Comparison of ENCODE assay signal across 19 cellular contexts in the genomic region with DNA sequence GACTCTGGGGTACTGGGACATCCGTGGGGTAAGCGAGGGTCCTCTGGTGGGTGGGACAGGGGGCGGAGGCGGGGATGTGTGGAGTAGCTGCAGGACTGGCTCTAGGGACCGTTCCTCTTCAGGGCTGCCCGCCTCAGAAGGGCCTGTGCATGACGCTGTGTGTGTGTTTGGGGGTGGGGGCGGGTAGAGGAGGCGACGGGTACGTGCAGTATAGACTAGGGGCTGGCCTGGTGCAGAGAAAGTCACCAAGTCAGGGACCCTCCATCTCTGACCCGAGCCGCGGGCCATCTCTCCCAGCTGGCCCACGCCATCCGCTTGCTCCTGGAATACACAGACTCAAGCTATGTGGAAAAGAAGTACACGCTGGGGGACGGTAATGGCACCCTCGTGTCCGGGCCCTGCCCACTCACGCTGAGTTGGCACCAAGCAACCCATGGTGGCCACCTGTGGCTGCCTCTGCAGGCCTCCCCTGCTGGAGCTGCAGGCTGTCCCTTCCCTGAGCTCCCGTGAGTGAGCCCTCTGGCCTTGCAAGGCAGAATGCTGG. TPM values are rescaled to one million over a fixed set of nuclear protein-coding genes. Genes with fewer than 3 reads are reported as not detected.
DNase-seq lines count a peak whose midpoint lies in the region; ATAC-seq and TF ChIP-seq lines count a peak whose summit lies in the region.
"Had no signal": no experiment of that assay in that cellular context is flagged by ENCODE, and none has a peak within 500 bp of the region (broad histone marks: within the 10 kb centered on the region; RNA-seq: fewer than 3 reads in every experiment).

No MANE protein-coding gene starts in this region.

- intact Hi-C loops in activated CD8-positive, alpha-beta T cell treated with anti-CD3 and anti-CD28 coated beads for 36 hours (cut with micrococcal nuclease), result no loop called here
- intact Hi-C loops in upper lobe of right lung (cut with DNase I), result no loop called here

- H3K27ac ChIP-seq in muscle layer of colon (ENCODE audit: low read depth, low read length), result no peak overlapping the region
- H3K27ac ChIP-seq in upper lobe of right lung, result no peak overlapping the region
- H3K27ac ChIP-seq: RWPE1 had no signal

- H3K9me3 ChIP-seq in muscle layer of colon (ENCODE audit: low read length) (no peaks in the 10 kb centered on the region), upper lobe of right lung (no peaks in the 10 kb centered on the region)

- CTCF ChIA-PET in activated CD8-positive, alpha-beta T cell treated with anti-CD3 and anti-CD28 coated beads for 36 hours (lab: Charles Lee), result no interaction called here
- CTCF ChIA-PET in activated CD8-positive, alpha-beta T cell treated with anti-CD3 and anti-CD28 coated beads, Interleukin-2, amount 10 ng/mL, durations not matched to agents 7 days and 5 days (lab: Charles Lee), result no interaction called here

- no peaks in the 10 kb centered on the region for H3K36me3 ChIP-seq in muscle layer of colon (ENCODE audit: insufficient read depth, low read length)
- no peaks in the 10 kb centered on the region for H3K36me3 ChIP-seq in upper lobe of right lung

- H3K4me3 Mint-ChIP-seq in activated CD8-positive, alpha-beta T cell treated with anti-CD3 and anti-CD28 coated beads for 36 hours, result no peak overlapping the region
- no peak overlapping the region for H3K4me3 Mint-ChIP-seq in activated CD8-positive, alpha-beta T cell treated with anti-CD3 and anti-CD28 coated beads, Interleukin-2, amount 10 ng/mL, durations not matched to agents 7 days and 5 days
- no peak overlapping the region for H3K4me3 Mint-ChIP-seq in T-helper 2 cell treated with Interferon-gamma antibody and Interleukin-4, amounts not matched to agents 5 μg/mL and 100 μg/mL, for 36 hours
- H3K4me3 Mint-ChIP-seq: activated naive CD8-positive, alpha-beta T cell treated with anti-CD3 and anti-CD28 coated beads, Interleukin-2, amount 10 ng/mL, durations not matched to agents 7 days and 5 days had no signal

- H3K27me3 ChIP-seq in muscle layer of colon (ENCODE audit: control insufficient read depth in 1 of 2, insufficient read depth in 2 of 2, low read length in 2 of 2) (no peaks in the 10 kb centered on the region), upper lobe of right lung (no peaks in the 10 kb centered on the region)

- peaks cover 6% of the 10 kb centered on the region for H3K27me3 Mint-ChIP-seq in activated CD8-positive, alpha-beta T cell treated with anti-CD3 and anti-CD28 coated beads for 36 hours
- H3K27me3 Mint-ChIP-seq in activated CD8-positive, alpha-beta T cell treated with anti-CD3 and anti-CD28 coated beads, Interleukin-2, amount 10 ng/mL, durations not matched to agents 7 days and 5 days (ENCODE audit: low read depth), result peaks cover 13% of the 10 kb centered on the region
- no peaks in the 10 kb centered on the region for H3K27me3 Mint-ChIP-seq in T-helper 2 cell treated with Interferon-gamma antibody and Interleukin-4, amounts not matched to agents 5 μg/mL and 100 μg/mL, for 36 hours (ENCODE audit: low read depth)
- H3K27me3 Mint-ChIP-seq: activated naive CD8-positive, alpha-beta T cell treated with anti-CD3 and anti-CD28 coated beads, Interleukin-2, amount 10 ng/mL, durations not matched to agents 7 days and 5 days had no signal

- H3K4me3 ChIP-seq in fibroblast of mammary gland (ENCODE audit: control insufficient read depth, low read depth, low read length) (peak overlapping the region; percentile 26), muscle layer of colon (ENCODE audit: low read depth in 1 of 2, low read length in 2 of 2) (peak overlapping the region; percentile 27 to 56), upper lobe of right lung (peak overlapping the region; percentile 38)
- H3K4me3 ChIP-seq: K562 had no signal

- no peak overlapping the region for H3K27ac Mint-ChIP-seq in activated CD8-positive, alpha-beta T cell treated with anti-CD3 and anti-CD28 coated beads for 36 hours
- no peak overlapping the region for H3K27ac Mint-ChIP-seq in activated CD8-positive, alpha-beta T cell treated with anti-CD3 and anti-CD28 coated beads, Interleukin-2, amount 10 ng/mL, durations not matched to agents 7 days and 5 days
- no peak overlapping the region for H3K27ac Mint-ChIP-seq in T-helper 2 cell treated with Interferon-gamma antibody and Interleukin-4, amounts not matched to agents 5 μg/mL and 100 μg/mL, for 36 hours
- H3K27ac Mint-ChIP-seq: activated naive CD8-positive, alpha-beta T cell treated with anti-CD3 and anti-CD28 coated beads, Interleukin-2, amount 10 ng/mL, durations not matched to agents 7 days and 5 days had no signal

- no peak for TF ChIP-seq CTCF in activated CD8-positive, alpha-beta T cell treated with anti-CD3 and anti-CD28 coated beads for 36 hours (IDR thresholded peaks at IDR 0.05)
- TF ChIP-seq CTCF in fibroblast of mammary gland (conservative IDR thresholded peaks at IDR 0.05; ENCODE audit: control insufficient read depth, insufficient read depth, low read depth, low read length), result no peak
- no peak for TF ChIP-seq CTCF in upper lobe of right lung (IDR thresholded peaks at IDR 0.05)

- ATAC-seq in activated CD8-positive, alpha-beta T cell treated with anti-CD3 and anti-CD28 coated beads for 36 hours, result peak; percentile 39
- no peak for ATAC-seq in activated CD8-positive, alpha-beta T cell treated with anti-CD3 and anti-CD28 coated beads, Interleukin-2, amount 10 ng/mL, durations not matched to agents 7 days and 5 days
- ATAC-seq in upper lobe of right lung (peak; percentile 35), HG02840 (IDR thresholded peaks at IDR 0.05; ENCODE audit: low FRiP score, unreplicated experiment) (no peak)
- ATAC-seq: K562 had no signal

- no peak overlapping the region for H3K9ac ChIP-seq in muscle layer of colon (ENCODE audit: low read length)

- DNase-seq in activated CD8-positive, alpha-beta T cell treated with anti-CD3 and anti-CD28 coated beads for 36 hours, result no peak
- DNase-seq in activated CD8-positive, alpha-beta T cell treated with anti-CD3 and anti-CD28 coated beads, Interleukin-2, amount 10 ng/mL, durations not matched to agents 7 days and 5 days, result no peak
- DNase-seq in fibroblast of mammary gland (ENCODE audit: low read depth) (no peak), upper lobe of right lung (no peak), T-helper 9 cell (no peak)
- DNase-seq in T-helper 2 cell treated with Interferon-gamma antibody and Interleukin-4, amounts not matched to agents 5 μg/mL and 100 μg/mL, for 36 hours (ENCODE audit: low spot score), result no peak
- DNase-seq: activated CD8-positive, alpha-beta memory T cell treated with anti-CD3 and anti-CD28 coated beads, Interleukin-2, amount 50 U/mL, for 4 hours; activated naive CD8-positive, alpha-beta T cell treated with anti-CD3 and anti-CD28 coated beads, Interleukin-2, amount 10 ng/mL, durations not matched to agents 7 days and 5 days; DMS79; mammary epithelial cell; NCI-H1694; NCI-H69; trophoblast cell had no signal

- peaks cover 7% of the 10 kb centered on the region for H3K36me3 Mint-ChIP-seq in activated CD8-positive, alpha-beta T cell treated with anti-CD3 and anti-CD28 coated beads for 36 hours (ENCODE audit: low read depth)
- peaks cover 4% of the 10 kb centered on the region for H3K36me3 Mint-ChIP-seq in activated CD8-positive, alpha-beta T cell treated with anti-CD3 and anti-CD28 coated beads, Interleukin-2, amount 10 ng/mL, durations not matched to agents 7 days and 5 days (ENCODE audit: low read depth)
- H3K36me3 Mint-ChIP-seq in T-helper 2 cell treated with Interferon-gamma antibody and Interleukin-4, amounts not matched to agents 5 μg/mL and 100 μg/mL, for 36 hours (ENCODE audit: low read depth), result peaks cover 4% of the 10 kb centered on the region
- H3K36me3 Mint-ChIP-seq: activated naive CD8-positive, alpha-beta T cell treated with anti-CD3 and anti-CD28 coated beads, Interleukin-2, amount 10 ng/mL, durations not matched to agents 7 days and 5 days had no signal

- H3K4me1 ChIP-seq in muscle layer of colon (ENCODE audit: insufficient read depth, low read length) (no peaks in the 10 kb centered on the region), upper lobe of right lung (no peaks in the 10 kb centered on the region)

- peaks cover 1% of the 10 kb centered on the region for H3K4me1 Mint-ChIP-seq in activated CD8-positive, alpha-beta T cell treated with anti-CD3 and anti-CD28 coated beads for 36 hours (ENCODE audit: low read depth)
- H3K4me1 Mint-ChIP-seq in activated CD8-positive, alpha-beta T cell treated with anti-CD3 and anti-CD28 coated beads, Interleukin-2, amount 10 ng/mL, durations not matched to agents 7 days and 5 days (ENCODE audit: low read depth), result peaks cover 2% of the 10 kb centered on the region
- H3K4me1 Mint-ChIP-seq in T-helper 2 cell treated with Interferon-gamma antibody and Interleukin-4, amounts not matched to agents 5 μg/mL and 100 μg/mL, for 36 hours (ENCODE audit: low read depth), result no peaks in the 10 kb centered on the region
- H3K4me1 Mint-ChIP-seq: activated naive CD8-positive, alpha-beta T cell treated with anti-CD3 and anti-CD28 coated beads, Interleukin-2, amount 10 ng/mL, durations not matched to agents 7 days and 5 days had no signal

- H3K9me3 Mint-ChIP-seq in activated CD8-positive, alpha-beta T cell treated with anti-CD3 and anti-CD28 coated beads for 36 hours, result peaks cover 13% of the 10 kb centered on the region
- H3K9me3 Mint-ChIP-seq in activated CD8-positive, alpha-beta T cell treated with anti-CD3 and anti-CD28 coated beads, Interleukin-2, amount 10 ng/mL, durations not matched to agents 7 days and 5 days (ENCODE audit: insufficient read depth), result peaks cover 7% of the 10 kb centered on the region
- H3K9me3 Mint-ChIP-seq in T-helper 2 cell treated with Interferon-gamma antibody and Interleukin-4, amounts not matched to agents 5 μg/mL and 100 μg/mL, for 36 hours, result peaks cover 14% of the 10 kb centered on the region

- POLR2A ChIA-PET in activated CD8-positive, alpha-beta T cell treated with anti-CD3 and anti-CD28 coated beads for 36 hours (lab: Charles Lee), result interaction anchor here (0.6 to 1.1 kb wide), 2 partner anchors 12 to 25 kb away, joined by 3 to 5 read pairs; no protein-coding TSS in a partner anchor
- POLR2A ChIA-PET in activated CD8-positive, alpha-beta T cell treated with anti-CD3 and anti-CD28 coated beads, Interleukin-2, amount 10 ng/mL, durations not matched to agents 7 days and 5 days (lab: Charles Lee), result no interaction called here

RNA-seq across cellular contexts. Expression of gene GSTM5, which starts 0.3 kb away (rescaled TPM):
- under 1 TPM; 0.49 to 0.50 TPM for total RNA-seq in activated CD8-positive, alpha-beta T cell treated with anti-CD3 and anti-CD28 coated beads for 36 hours
- total RNA-seq in activated CD8-positive, alpha-beta T cell treated with anti-CD3 and anti-CD28 coated beads, Interleukin-2, amount 10 ng/mL, durations not matched to agents 7 days and 5 days, result under 1 TPM in 1 of 2 experiments, not detected in 1; 0.05 TPM
- 18.1 TPM for total RNA-seq in upper lobe of right lung
- total RNA-seq: activated naive CD8-positive, alpha-beta T cell treated with anti-CD3 and anti-CD28 coated beads, Interleukin-2, amount 10 ng/mL, durations not matched to agents 7 days and 5 days; dermis microvascular lymphatic vessel endothelial cell; K562; mammary epithelial cell had no signal

RNA-seq across cellular contexts. Expression of gene GSTM1, which starts 24.8 kb away (rescaled TPM):
- total RNA-seq in activated CD8-positive, alpha-beta T cell treated with anti-CD3 and anti-CD28 coated beads for 36 hours, result 10 to 100 TPM; 47.9 to 49.6 TPM
- total RNA-seq in activated CD8-positive, alpha-beta T cell treated with anti-CD3 and anti-CD28 coated beads, Interleukin-2, amount 10 ng/mL, durations not matched to agents 7 days and 5 days, result 10 to 100 TPM; 30.2 to 31.5 TPM
- total RNA-seq in upper lobe of right lung, result not detected
- total RNA-seq: A172; activated naive CD8-positive, alpha-beta T cell treated with anti-CD3 and anti-CD28 coated beads, Interleukin-2, amount 10 ng/mL, durations not matched to agents 7 days and 5 days; dermis microvascular lymphatic vessel endothelial cell; K562 had no signal

RNA-seq across cellular contexts. Expression of gene GSTM3, which starts 28.4 kb away (rescaled TPM):
- total RNA-seq in activated CD8-positive, alpha-beta T cell treated with anti-CD3 and anti-CD28 coated beads for 36 hours, result 10 to 100 TPM; 40.8 to 42.0 TPM
- 1 to 10 TPM; 5.8 to 7.6 TPM for total RNA-seq in activated CD8-positive, alpha-beta T cell treated with anti-CD3 and anti-CD28 coated beads, Interleukin-2, amount 10 ng/mL, durations not matched to agents 7 days and 5 days
- 29.7 TPM for total RNA-seq in upper lobe of right lung

RNA-seq across cellular contexts. Expression of gene GSTM2, which starts 44.5 kb away (rescaled TPM):
- total RNA-seq in activated CD8-positive, alpha-beta T cell treated with anti-CD3 and anti-CD28 coated beads for 36 hours, result 10 to 100 TPM; 13.6 to 16.2 TPM
- total RNA-seq in activated CD8-positive, alpha-beta T cell treated with anti-CD3 and anti-CD28 coated beads, Interleukin-2, amount 10 ng/mL, durations not matched to agents 7 days and 5 days, result 10 to 100 TPM; 18.2 to 19.3 TPM
- total RNA-seq in upper lobe of right lung, result 37.3 TPM

RNA-seq across cellular contexts. Expression of gene EPS8L3, which starts 51.3 kb away (rescaled TPM):
- total RNA-seq in activated CD8-positive, alpha-beta T cell treated with anti-CD3 and anti-CD28 coated beads for 36 hours, result not detected
- total RNA-seq in activated CD8-positive, alpha-beta T cell treated with anti-CD3 and anti-CD28 coated beads, Interleukin-2, amount 10 ng/mL, durations not matched to agents 7 days and 5 days, result not detected
- not detected for total RNA-seq in upper lobe of right lung
- total RNA-seq: A172; activated naive CD8-positive, alpha-beta T cell treated with anti-CD3 and anti-CD28 coated beads, Interleukin-2, amount 10 ng/mL, durations not matched to agents 7 days and 5 days; dermis microvascular lymphatic vessel endothelial cell; mammary epithelial cell had no signal

Comparison
In these comparisons a context has a peak if more than half of its experiments do, and no peak if none do; other contexts are left out.
1. ATAC-seq: peak in activated CD8-positive, alpha-beta T cell treated with anti-CD3 and anti-CD28 coated beads for 36 hours (single experiment) and upper lobe of right lung (single experiment); none in activated CD8-positive, alpha-beta T cell treated with anti-CD3 and anti-CD28 coated beads, Interleukin-2, amount 10 ng/mL, durations not matched to agents 7 days and 5 days (single experiment) and HG02840 (single experiment).
2. RNA of gene GSTM5, which starts 0.3 kb away (total RNA-seq): 18.1 TPM in upper lobe of right lung (single experiment); 0.49 to 0.50 TPM in activated CD8-positive, alpha-beta T cell treated with anti-CD3 and anti-CD28 coated beads for 36 hours and 0.05 TPM in activated CD8-positive, alpha-beta T cell treated with anti-CD3 and anti-CD28 coated beads, Interleukin-2, amount 10 ng/mL, durations not matched to agents 7 days and 5 days; every median in the first group is over 10 times any median in the second.
3. RNA of gene GSTM1, which starts 24.8 kb away (total RNA-seq): 47.9 to 49.6 TPM in activated CD8-positive, alpha-beta T cell treated with anti-CD3 and anti-CD28 coated beads for 36 hours and 30.2 to 31.5 TPM in activated CD8-positive, alpha-beta T cell treated with anti-CD3 and anti-CD28 coated beads, Interleukin-2, amount 10 ng/mL, durations not matched to agents 7 days and 5 days; not detected in upper lobe of right lung (single experiment); every median in the first group is over 10 times any median in the second.
4. Peak in every context shown above with its lines, with median percentiles within 50 percentile points of each other: H3K4me3 ChIP-seq.